Comparison of ENCODE assay signal across 11 cellular contexts in the genomic region with DNA sequence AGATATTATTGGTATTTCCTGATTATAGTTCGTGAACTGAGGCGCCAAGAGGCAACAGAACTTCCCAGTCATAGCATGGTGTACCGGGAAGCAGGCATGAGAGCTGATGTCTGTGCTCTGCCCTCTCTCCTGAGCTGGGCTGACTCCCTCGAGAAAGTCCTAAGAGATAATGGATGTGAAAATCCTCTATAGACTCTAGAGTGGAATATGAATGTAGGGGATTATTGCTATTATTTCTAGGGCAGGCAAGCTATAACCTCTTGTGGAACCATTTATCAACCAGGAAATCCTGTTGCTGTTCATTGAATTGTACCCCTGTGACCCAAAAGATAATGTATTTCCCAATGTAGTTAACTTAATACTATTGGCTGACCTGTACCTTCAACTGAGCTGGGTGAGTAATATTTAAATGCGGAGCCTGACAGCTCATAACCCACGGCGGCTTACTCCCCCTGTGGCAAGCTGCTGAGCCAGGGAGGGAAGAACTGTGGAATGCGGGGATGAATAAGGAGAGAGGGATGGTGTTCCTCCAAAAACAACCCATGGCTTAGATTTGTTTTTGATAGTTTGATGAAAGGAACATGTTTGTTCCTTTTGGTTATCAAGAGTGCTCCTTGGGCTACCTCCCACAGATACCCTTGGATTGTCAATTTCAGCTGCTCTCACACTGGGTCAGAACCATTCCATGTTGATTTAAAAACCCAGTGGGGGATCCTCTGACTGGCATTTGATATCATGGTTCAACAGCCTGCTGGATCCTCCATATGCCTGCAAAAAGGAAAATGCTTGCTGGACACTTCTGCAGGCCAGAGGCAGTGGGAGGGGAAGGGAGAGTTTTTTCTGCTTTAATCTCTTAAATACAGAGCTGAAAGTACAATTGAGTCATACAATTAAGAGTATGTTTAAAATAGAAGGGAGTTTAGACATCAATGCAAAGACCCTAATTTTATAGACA.
DNase-seq lines count a peak whose midpoint lies in the region; ATAC-seq and TF ChIP-seq lines count a peak whose summit lies in the region.
"Had no signal": no experiment of that assay in that cellular context is flagged by ENCODE, and none has a peak within 500 bp of the region (broad histone marks: within the 10 kb centered on the region; RNA-seq: fewer than 3 reads in every experiment).

No MANE protein-coding gene starts in this region.

- H3K4me2 ChIP-seq in skeletal muscle satellite cell (ENCODE audit: low read length): peak overlapping the region; percentile 24

- H3K4me1 Mint-ChIP-seq in T-helper 17 cell: no peaks in the 10 kb centered on the region

- H3K4me3 ChIP-seq in HFF-Myc (replicated peaks; ENCODE audit: low read depth, low read length): no peak overlapping the region
- H3K4me3 ChIP-seq in adrenal gland: no peak overlapping the region
- H3K4me3 ChIP-seq in skeletal muscle satellite cell (ENCODE audit: low read length): no peak overlapping the region
- H3K4me3 ChIP-seq: pancreas had no signal

- H3K27me3 Mint-ChIP-seq in T-helper 17 cell: peaks cover 5% of the 10 kb centered on the region

- H3K27ac Mint-ChIP-seq in T-helper 17 cell: no peak overlapping the region

- no peaks in the 10 kb centered on the region for H3K36me3 ChIP-seq in adrenal gland (replicated peaks in 1 of 2)
- H3K36me3 ChIP-seq in skeletal muscle satellite cell (ENCODE audit: insufficient read depth, low read length): no peaks in the 10 kb centered on the region
- H3K36me3 ChIP-seq: pancreas had no signal

- H3K4me1 ChIP-seq in adrenal gland (replicated peaks in 1 of 2) (peaks cover 0 to 12% of the 10 kb centered on the region in 2 donors), skeletal muscle satellite cell (ENCODE audit: control insufficient read depth, insufficient read depth, low read length) (peaks cover 52% of the 10 kb centered on the region)
- H3K4me1 ChIP-seq: pancreas had no signal

- TF ChIP-seq POLR2A in adrenal gland (IDR thresholded peaks at IDR 0.05): no peak

- peak; percentile 22 for DNase-seq in HFF-Myc (ENCODE audit: extremely low read depth, low read depth)
- peak in 5 of 7 donors; percentile 40 to 55 (median 48) for DNase-seq in adrenal gland
- peak; percentile 75 for DNase-seq in glomerular endothelial cell (ENCODE audit: extremely low read depth, low read depth, low spot score)
- DNase-seq in T-helper 17 cell: no peak
- DNase-seq in activated T-cell treated with anti-CD3 and anti-CD28 coated beads for 4 hours: no peak
- DNase-seq: kidney, NCI-H1694, pancreas had no signal

- H3K9me3 ChIP-seq in adrenal gland (replicated peaks in 1 of 3) (no peaks in the 10 kb centered on the region), skeletal muscle satellite cell (replicated peaks; ENCODE audit: low read length) (peaks cover 3% of the 10 kb centered on the region), T-helper 17 cell (ENCODE audit: control insufficient read depth, low read length, poor library complexity, severe bottlenecking) (no peaks in the 10 kb centered on the region)
- H3K9me3 ChIP-seq: pancreas had no signal

- intact Hi-C loops in adrenal gland (cut with DNase I): no loop called here

- H3K27me3 ChIP-seq in adrenal gland (no peaks in the 10 kb centered on the region), skeletal muscle satellite cell (ENCODE audit: control insufficient read depth, insufficient read depth, low read length) (no peaks in the 10 kb centered on the region)
- H3K27me3 ChIP-seq: pancreas had no signal

- WGBS in adrenal gland, 4 donors: 41 to 63% (median 50%) methylated on average over 8 of the region's 8 CpGs

- TF ChIP-seq CTCF in HFF-Myc (IDR thresholded peaks at IDR 0.05; ENCODE audit: low read depth, low read length, missing control alignments) (no peak), adrenal gland (IDR thresholded peaks at IDR 0.05) (peak in 2 of 6 experiments; percentile 12 to 13)

- H3K9ac ChIP-seq in skeletal muscle satellite cell (ENCODE audit: low read depth, low read length): peak overlapping the region; percentile 35

- no peak overlapping the region for H3K27ac ChIP-seq in adrenal gland
- H3K27ac ChIP-seq: pancreas, VCaP had no signal

- H3K36me3 Mint-ChIP-seq in T-helper 17 cell (ENCODE audit: low read depth): no peaks in the 10 kb centered on the region

- no peak overlapping the region for H3K4me3 Mint-ChIP-seq in T-helper 17 cell

- no peak for ATAC-seq in GM18858 (IDR thresholded peaks at IDR 0.05; ENCODE audit: unreplicated experiment)
- ATAC-seq in T-helper 17 cell: no peak
- ATAC-seq: pancreas had no signal

Comparison
In these comparisons a context has a peak if more than half of its experiments do, and no peak if none do; other contexts are left out.
1. DNase-seq: peak in HFF-Myc (single experiment), adrenal gland (5 of 7) and glomerular endothelial cell (single experiment); none in T-helper 17 cell (0 of 3) and activated T-cell treated with anti-CD3 and anti-CD28 coated beads for 4 hours (single experiment).